Comparison of ENCODE assay signal across 8 cellular contexts in genomic region chr11:46382644-46383403, GRCh38.
DNase-seq lines count a peak whose midpoint lies in the region; ATAC-seq and TF ChIP-seq lines count a peak whose summit lies in the region.

No MANE protein-coding gene starts in this region.

- no peak overlapping the region for H3K27ac ChIP-seq in coronary artery
- no peak overlapping the region for H3K27ac ChIP-seq in muscle layer of duodenum (ENCODE audit: low read length)

- no peak for TF ChIP-seq CTCF in coronary artery (IDR thresholded peaks at IDR 0.05)

- peaks cover 7% of the 10 kb centered on the region for H3K27me3 ChIP-seq in muscle layer of duodenum (ENCODE audit: low read depth, low read length)

- H3K9me3 ChIP-seq in muscle layer of duodenum (ENCODE audit: control insufficient read depth in 1 of 2, low read length in 2 of 2): no peaks in the 10 kb centered on the region

- DNase-seq in DMS79 treated with DMSO at 0.1 percent for 48 hours (lab: John Stamatoyannopoulos, UW) (peak; percentile 9), DMS79 (lab: John Stamatoyannopoulos, UW) (no peak), NCI-H1930 (lab: John Stamatoyannopoulos, UW) (peak; percentile 55 to 79), coronary artery (ENCODE audit: low spot score) (no peak)
- no peak for DNase-seq in stimulated activated CD4-positive, alpha-beta T cell treated with anti-CD3 and anti-CD28 coated beads, Interleukin-15, amount 100 ng/mL, for 24 hours

- peaks cover 2 to 4% of the 10 kb centered on the region in 2 donors for H3K36me3 ChIP-seq in muscle layer of duodenum (ENCODE audit: control insufficient read depth in 1 of 2, insufficient read depth in 2 of 2, low read length in 2 of 2)

- peaks cover 0 to 20% of the 10 kb centered on the region in 2 donors for H3K4me1 ChIP-seq in muscle layer of duodenum (ENCODE audit: control insufficient read depth in 1 of 2, insufficient read depth in 2 of 2, low read length in 2 of 2)

- peak overlapping the region; percentile 80 for H3K4me3 ChIP-seq in coronary artery
- H3K4me3 ChIP-seq in muscle layer of duodenum (ENCODE audit: low read depth in 1 of 2, low read length in 2 of 2): peak overlapping the region; percentile 44 to 62

- ATAC-seq in GM21515 (IDR thresholded peaks at IDR 0.05; ENCODE audit: unreplicated experiment) (no peak), GM18517 (IDR thresholded peaks at IDR 0.05; ENCODE audit: unreplicated experiment) (no peak)

Comparison
In these comparisons a context has a peak if more than half of its experiments do, and no peak if none do; other contexts are left out.
1. DNase-seq: peak in DMS79 treated with DMSO at 0.1 percent for 48 hours (single experiment) and NCI-H1930 (2 of 2); none in DMS79 (single experiment), coronary artery (single experiment) and stimulated activated CD4-positive, alpha-beta T cell treated with anti-CD3 and anti-CD28 coated beads, Interleukin-15, amount 100 ng/mL, for 24 hours (single experiment).